Comparison of ENCODE assay signal across 1 cellular context in the genomic region with DNA sequence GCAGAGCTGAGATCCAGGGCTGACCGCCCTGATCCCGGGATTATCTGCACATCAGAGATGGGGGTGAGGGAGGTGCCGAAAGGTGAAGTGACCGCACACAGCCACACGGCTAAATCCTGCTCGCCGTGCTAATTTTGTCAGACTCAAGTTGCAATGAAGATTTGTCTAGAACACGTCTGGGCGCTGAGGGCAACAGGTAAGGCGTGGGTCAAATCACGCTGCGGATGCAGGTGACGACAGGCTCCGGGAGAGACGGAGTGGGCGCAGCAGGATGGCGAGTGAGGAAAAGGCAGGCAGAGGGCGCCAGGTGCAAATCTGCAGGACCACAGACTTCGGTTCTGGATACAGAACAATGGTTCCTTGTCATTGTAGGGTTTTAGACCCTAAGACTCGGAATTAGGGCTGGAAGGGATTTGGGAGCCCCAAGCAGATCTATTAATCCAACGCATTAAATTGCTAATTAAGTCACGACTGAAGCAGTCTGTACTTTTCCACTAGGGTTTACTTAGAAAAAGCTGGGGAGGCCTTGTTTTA.
TF ChIP-seq lines count a peak whose summit lies in the region.

No MANE protein-coding gene starts in this region.

TF ChIP-seq in K562, 482 proteins besides CTCF, POLR2A, EP300 and RAD21 (continued from another document):
- no peak for TF ChIP-seq RBM15 (IDR thresholded peaks at IDR 0.05; ENCODE audit: insufficient read depth, low read length)
- TF ChIP-seq, protein P1, sequence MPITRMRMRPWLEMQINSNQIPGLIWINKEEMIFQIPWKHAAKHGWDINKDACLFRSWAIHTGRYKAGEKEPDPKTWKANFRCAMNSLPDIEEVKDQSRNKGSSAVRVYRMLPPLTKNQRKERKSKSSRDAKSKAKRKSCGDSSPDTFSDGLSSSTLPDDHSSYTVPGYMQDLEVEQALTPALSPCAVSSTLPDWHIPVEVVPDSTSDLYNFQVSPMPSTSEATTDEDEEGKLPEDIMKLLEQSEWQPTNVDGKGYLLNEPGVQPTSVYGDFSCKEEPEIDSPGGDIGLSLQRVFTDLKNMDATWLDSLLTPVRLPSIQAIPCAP (CRISPR knock-in tag; IDR thresholded peaks at IDR 0.05; ENCODE audit: borderline replicate concordance), result no peak
- no peak for TF ChIP-seq SIN3A (IDR thresholded peaks at IDR 0.05; ENCODE audit: borderline replicate concordance in 2 of 2, control insufficient read depth in 1 of 2, low read depth in 2 of 2, low read length in 2 of 2)
- TF ChIP-seq, protein P2, sequence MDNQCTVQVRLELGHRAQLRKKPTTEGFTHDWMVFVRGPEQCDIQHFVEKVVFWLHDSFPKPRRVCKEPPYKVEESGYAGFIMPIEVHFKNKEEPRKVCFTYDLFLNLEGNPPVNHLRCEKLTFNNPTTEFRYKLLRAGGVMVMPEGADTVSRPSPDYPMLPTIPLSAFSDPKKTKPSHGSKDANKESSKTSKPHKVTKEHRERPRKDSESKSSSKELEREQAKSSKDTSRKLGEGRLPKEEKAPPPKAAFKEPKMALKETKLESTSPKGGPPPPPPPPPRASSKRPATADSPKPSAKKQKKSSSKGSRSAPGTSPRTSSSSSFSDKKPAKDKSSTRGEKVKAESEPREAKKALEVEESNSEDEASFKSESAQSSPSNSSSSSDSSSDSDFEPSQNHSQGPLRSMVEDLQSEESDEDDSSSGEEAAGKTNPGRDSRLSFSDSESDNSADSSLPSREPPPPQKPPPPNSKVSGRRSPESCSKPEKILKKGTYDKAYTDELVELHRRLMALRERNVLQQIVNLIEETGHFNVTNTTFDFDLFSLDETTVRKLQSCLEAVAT (IDR thresholded peaks at IDR 0.05), result no peak
- TF ChIP-seq RBFOX2 (IDR thresholded peaks at IDR 0.05; ENCODE audit: low read depth, low read length), result peak; percentile 35; the same call in 1 of the 2 replicates
- no peak for TF ChIP-seq CAMTA2 (CRISPR knock-in tag; conservative IDR thresholded peaks at IDR 0.05)
- TF ChIP-seq MAFF (IDR thresholded peaks at IDR 0.05; ENCODE audit: low read length), result no peak
- 0 out of 2 replicates have a peak, but pooled peaks have one; percentile 17 for TF ChIP-seq SOX6 (IDR thresholded peaks at IDR 0.05)
- TF ChIP-seq, protein P3, sequence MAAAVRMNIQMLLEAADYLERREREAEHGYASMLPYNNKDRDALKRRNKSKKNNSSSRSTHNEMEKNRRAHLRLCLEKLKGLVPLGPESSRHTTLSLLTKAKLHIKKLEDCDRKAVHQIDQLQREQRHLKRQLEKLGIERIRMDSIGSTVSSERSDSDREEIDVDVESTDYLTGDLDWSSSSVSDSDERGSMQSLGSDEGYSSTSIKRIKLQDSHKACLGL (CRISPR knock-in tag; IDR thresholded peaks at IDR 0.05; ENCODE audit: borderline replicate concordance, poor library complexity, severe bottlenecking), result no peak
- TF ChIP-seq POLR2AphosphoS2 (IDR thresholded peaks at IDR 0.05; ENCODE audit: low read length), result no peak
- TF ChIP-seq, protein P4, sequence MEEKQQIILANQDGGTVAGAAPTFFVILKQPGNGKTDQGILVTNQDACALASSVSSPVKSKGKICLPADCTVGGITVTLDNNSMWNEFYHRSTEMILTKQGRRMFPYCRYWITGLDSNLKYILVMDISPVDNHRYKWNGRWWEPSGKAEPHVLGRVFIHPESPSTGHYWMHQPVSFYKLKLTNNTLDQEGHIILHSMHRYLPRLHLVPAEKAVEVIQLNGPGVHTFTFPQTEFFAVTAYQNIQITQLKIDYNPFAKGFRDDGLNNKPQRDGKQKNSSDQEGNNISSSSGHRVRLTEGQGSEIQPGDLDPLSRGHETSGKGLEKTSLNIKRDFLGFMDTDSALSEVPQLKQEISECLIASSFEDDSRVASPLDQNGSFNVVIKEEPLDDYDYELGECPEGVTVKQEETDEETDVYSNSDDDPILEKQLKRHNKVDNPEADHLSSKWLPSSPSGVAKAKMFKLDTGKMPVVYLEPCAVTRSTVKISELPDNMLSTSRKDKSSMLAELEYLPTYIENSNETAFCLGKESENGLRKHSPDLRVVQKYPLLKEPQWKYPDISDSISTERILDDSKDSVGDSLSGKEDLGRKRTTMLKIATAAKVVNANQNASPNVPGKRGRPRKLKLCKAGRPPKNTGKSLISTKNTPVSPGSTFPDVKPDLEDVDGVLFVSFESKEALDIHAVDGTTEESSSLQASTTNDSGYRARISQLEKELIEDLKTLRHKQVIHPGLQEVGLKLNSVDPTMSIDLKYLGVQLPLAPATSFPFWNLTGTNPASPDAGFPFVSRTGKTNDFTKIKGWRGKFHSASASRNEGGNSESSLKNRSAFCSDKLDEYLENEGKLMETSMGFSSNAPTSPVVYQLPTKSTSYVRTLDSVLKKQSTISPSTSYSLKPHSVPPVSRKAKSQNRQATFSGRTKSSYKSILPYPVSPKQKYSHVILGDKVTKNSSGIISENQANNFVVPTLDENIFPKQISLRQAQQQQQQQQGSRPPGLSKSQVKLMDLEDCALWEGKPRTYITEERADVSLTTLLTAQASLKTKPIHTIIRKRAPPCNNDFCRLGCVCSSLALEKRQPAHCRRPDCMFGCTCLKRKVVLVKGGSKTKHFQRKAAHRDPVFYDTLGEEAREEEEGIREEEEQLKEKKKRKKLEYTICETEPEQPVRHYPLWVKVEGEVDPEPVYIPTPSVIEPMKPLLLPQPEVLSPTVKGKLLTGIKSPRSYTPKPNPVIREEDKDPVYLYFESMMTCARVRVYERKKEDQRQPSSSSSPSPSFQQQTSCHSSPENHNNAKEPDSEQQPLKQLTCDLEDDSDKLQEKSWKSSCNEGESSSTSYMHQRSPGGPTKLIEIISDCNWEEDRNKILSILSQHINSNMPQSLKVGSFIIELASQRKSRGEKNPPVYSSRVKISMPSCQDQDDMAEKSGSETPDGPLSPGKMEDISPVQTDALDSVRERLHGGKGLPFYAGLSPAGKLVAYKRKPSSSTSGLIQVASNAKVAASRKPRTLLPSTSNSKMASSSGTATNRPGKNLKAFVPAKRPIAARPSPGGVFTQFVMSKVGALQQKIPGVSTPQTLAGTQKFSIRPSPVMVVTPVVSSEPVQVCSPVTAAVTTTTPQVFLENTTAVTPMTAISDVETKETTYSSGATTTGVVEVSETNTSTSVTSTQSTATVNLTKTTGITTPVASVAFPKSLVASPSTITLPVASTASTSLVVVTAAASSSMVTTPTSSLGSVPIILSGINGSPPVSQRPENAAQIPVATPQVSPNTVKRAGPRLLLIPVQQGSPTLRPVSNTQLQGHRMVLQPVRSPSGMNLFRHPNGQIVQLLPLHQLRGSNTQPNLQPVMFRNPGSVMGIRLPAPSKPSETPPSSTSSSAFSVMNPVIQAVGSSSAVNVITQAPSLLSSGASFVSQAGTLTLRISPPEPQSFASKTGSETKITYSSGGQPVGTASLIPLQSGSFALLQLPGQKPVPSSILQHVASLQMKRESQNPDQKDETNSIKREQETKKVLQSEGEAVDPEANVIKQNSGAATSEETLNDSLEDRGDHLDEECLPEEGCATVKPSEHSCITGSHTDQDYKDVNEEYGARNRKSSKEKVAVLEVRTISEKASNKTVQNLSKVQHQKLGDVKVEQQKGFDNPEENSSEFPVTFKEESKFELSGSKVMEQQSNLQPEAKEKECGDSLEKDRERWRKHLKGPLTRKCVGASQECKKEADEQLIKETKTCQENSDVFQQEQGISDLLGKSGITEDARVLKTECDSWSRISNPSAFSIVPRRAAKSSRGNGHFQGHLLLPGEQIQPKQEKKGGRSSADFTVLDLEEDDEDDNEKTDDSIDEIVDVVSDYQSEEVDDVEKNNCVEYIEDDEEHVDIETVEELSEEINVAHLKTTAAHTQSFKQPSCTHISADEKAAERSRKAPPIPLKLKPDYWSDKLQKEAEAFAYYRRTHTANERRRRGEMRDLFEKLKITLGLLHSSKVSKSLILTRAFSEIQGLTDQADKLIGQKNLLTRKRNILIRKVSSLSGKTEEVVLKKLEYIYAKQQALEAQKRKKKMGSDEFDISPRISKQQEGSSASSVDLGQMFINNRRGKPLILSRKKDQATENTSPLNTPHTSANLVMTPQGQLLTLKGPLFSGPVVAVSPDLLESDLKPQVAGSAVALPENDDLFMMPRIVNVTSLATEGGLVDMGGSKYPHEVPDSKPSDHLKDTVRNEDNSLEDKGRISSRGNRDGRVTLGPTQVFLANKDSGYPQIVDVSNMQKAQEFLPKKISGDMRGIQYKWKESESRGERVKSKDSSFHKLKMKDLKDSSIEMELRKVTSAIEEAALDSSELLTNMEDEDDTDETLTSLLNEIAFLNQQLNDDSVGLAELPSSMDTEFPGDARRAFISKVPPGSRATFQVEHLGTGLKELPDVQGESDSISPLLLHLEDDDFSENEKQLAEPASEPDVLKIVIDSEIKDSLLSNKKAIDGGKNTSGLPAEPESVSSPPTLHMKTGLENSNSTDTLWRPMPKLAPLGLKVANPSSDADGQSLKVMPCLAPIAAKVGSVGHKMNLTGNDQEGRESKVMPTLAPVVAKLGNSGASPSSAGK (IDR thresholded peaks at IDR 0.05), result no peak
- no peak for TF ChIP-seq MAFK (IDR thresholded peaks at IDR 0.05; ENCODE audit: low read length)
- no peak for TF ChIP-seq ASH1L (IDR thresholded peaks at IDR 0.05; ENCODE audit: borderline replicate concordance, low read depth, partially characterized antibody)
- no peak for TF ChIP-seq MCM7 (IDR thresholded peaks at IDR 0.05)
- no peak for TF ChIP-seq ZNF316 (IDR thresholded peaks at IDR 0.05)
